In genomic region chr17:55421179-55421934, GRCh38 we compare ENCODE assay signal across 9 cellular contexts. TPM values are rescaled to one million over a fixed set of nuclear protein-coding genes. Genes with fewer than 3 reads are reported as not detected.
DNase-seq lines count a peak whose midpoint lies in the region; ATAC-seq, FAIRE-seq and TF ChIP-seq lines count a peak whose summit lies in the region.
"Had no signal": no experiment of that assay in that cellular context is flagged by ENCODE, and none has a peak within 500 bp of the region (broad histone marks: within the 10 kb centered on the region; RNA-seq: fewer than 3 reads in every experiment).

A gene with protein sequence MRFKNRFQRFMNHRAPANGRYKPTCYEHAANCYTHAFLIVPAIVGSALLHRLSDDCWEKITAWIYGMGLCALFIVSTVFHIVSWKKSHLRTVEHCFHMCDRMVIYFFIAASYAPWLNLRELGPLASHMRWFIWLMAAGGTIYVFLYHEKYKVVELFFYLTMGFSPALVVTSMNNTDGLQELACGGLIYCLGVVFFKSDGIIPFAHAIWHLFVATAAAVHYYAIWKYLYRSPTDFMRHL (minus strand): TSS chr17:55421835. CDS start chr17:55421695, 140 bp downstream.

- H3K4me1 ChIP-seq in KMS-11 (ENCODE audit: low read depth, poor library complexity, severe bottlenecking) (peaks cover 55% of the 10 kb centered on the region), pancreas (peaks cover 0 to 7% (median 3%) of the 10 kb centered on the region in 3 donors)

- H3K9ac ChIP-seq in KMS-11, result peak within 1 kb of the TSS; percentile 70

- TF ChIP-seq CTCF in GM12865 (IDR thresholded peaks at IDR 0.05; ENCODE audit: insufficient read depth, low read depth, low read length, missing control alignments) (no peak), KMS-11 (conservative IDR thresholded peaks at IDR 0.05; ENCODE audit: low read depth, low read length) (no peak), pancreas (IDR thresholded peaks at IDR 0.05) (no peak)

- H4K20me1 ChIP-seq in KMS-11 (ENCODE audit: insufficient read depth), result no peaks in the 10 kb centered on the region

- peak within 1 kb of the TSS; percentile 79 for H3K4me2 ChIP-seq in KMS-11

- no peaks in the 10 kb centered on the region for H3K27me3 ChIP-seq in KMS-11 (ENCODE audit: insufficient read depth, low read depth)
- H3K27me3 ChIP-seq in pancreas, result no peaks in the 10 kb centered on the region

- 0 to 1% methylated on average over 49 to 62 of the region's 62 CpGs for WGBS in pancreas, 2 donors

- ATAC-seq in GM21786 (IDR thresholded peaks at IDR 0.05; ENCODE audit: unreplicated experiment), result peak; percentile 16
- peak; percentile 42 to 64 (median 52) for ATAC-seq in pancreas

- H3K4me3 ChIP-seq in GM12865 (ENCODE audit: low read depth, low read length), result peak within 1 kb of the TSS; percentile 84
- no peak within 1 kb of the TSS for H3K4me3 ChIP-seq in KMS-11 (IDR thresholded peaks at IDR 0.05; ENCODE audit: insufficient read depth, low read depth, low read length)
- H3K4me3 ChIP-seq in pancreas, result peak within 1 kb of the TSS; percentile 76 to 95 (median 85)

- DNase-seq in GM12865 (ENCODE audit: low read depth) (no peak), glomerular endothelial cell (ENCODE audit: extremely low read depth, low read depth, low spot score) (no peak), pancreas (peak in 4 of 6 donors; percentile 44 to 81 (median 58)), GOT3 (lab: John Stamatoyannopoulos, UW) (no peak), NCI-H446 (lab: John Stamatoyannopoulos, UW) (no peak)
- DNase-seq in activated CD8-positive, alpha-beta memory T cell treated with anti-CD3 and anti-CD28 coated beads, Interleukin-2, amount 50 U/mL, for 4 hours, result peak; percentile 22

- no peaks in the 10 kb centered on the region for H3K9me3 ChIP-seq in pancreas

- peak within 1 kb of the TSS; percentile 89 for H2AFZ ChIP-seq in KMS-11 (ENCODE audit: low read depth)

- FAIRE-seq in pancreas (lab: Jason Lieb, UNC), result no peak
- FAIRE-seq: islet of Langerhans had no signal

- H3K79me2 ChIP-seq in KMS-11 (ENCODE audit: insufficient read depth, low read depth), result peaks cover 18% of the 10 kb centered on the region; the same call in 1 of the 2 replicates

- H3K36me3 ChIP-seq in KMS-11 (ENCODE audit: insufficient read depth) (no peaks in the 10 kb centered on the region), pancreas (no peaks in the 10 kb centered on the region)

- peak within 1 kb of the TSS; percentile 30 for H3K27ac ChIP-seq in KMS-11
- H3K27ac ChIP-seq in pancreas, result peak within 1 kb of the TSS; percentile 31 to 78 (median 54)

- intact Hi-C loops in pancreas (cut with DNase I), result no loop called here

RNA-seq across cellular contexts. Expression of the gene that starts here (rescaled TPM):
- total RNA-seq in glomerular endothelial cell (12.0 and 13.1 TPM in 2 replicates), pancreas (1 to 10 TPM; 1.1 to 7.0 (median 3.3) TPM)
- polyA plus RNA-seq in pancreas, result 1 to 10 TPM; 4.4 to 5.1 TPM

Comparison
In these comparisons a context has a peak if more than half of its experiments do, and no peak if none do; other contexts are left out.
1. DNase-seq: peak in activated CD8-positive, alpha-beta memory T cell treated with anti-CD3 and anti-CD28 coated beads, Interleukin-2, amount 50 U/mL, for 4 hours (single experiment) and pancreas (4 of 6); none in GM12865 (single experiment), glomerular endothelial cell (single experiment), GOT3 (single experiment) and NCI-H446 (0 of 2).